Comparison of ENCODE assay signal across 19 cellular contexts in genomic region chr12:43740511-43741100, GRCh38. TPM values are rescaled to one million over a fixed set of nuclear protein-coding genes. Genes with fewer than 3 reads are reported as not detected.
DNase-seq lines count a peak whose midpoint lies in the region; ATAC-seq, FAIRE-seq and TF ChIP-seq lines count a peak whose summit lies in the region.
"Had no signal": no experiment of that assay in that cellular context is flagged by ENCODE, and none has a peak within 500 bp of the region (broad histone marks: within the 10 kb centered on the region; RNA-seq: fewer than 3 reads in every experiment).

No MANE protein-coding gene starts in this region.

- peaks cover 8% of the 10 kb centered on the region for H3K9me3 ChIP-seq in astrocyte (ENCODE audit: insufficient read depth, low read depth, low read length)
- H3K9me3 ChIP-seq: A549, transverse colon had no signal

- FAIRE-seq in astrocyte (lab: Jason Lieb, UNC) = no peak
- FAIRE-seq: A549, K562 had no signal

- no peak overlapping the region for H2AFZ ChIP-seq in astrocyte (ENCODE audit: low read depth, low read length)

- H3K36me3 Mint-ChIP-seq in astrocyte (ENCODE audit: low read depth, unreplicated experiment) = peaks cover 15% of the 10 kb centered on the region
- H3K36me3 Mint-ChIP-seq in T-cell = peaks cover 58% of the 10 kb centered on the region

- H3K27me3 ChIP-seq in astrocyte (ENCODE audit: insufficient read depth, low read length) = no peaks in the 10 kb centered on the region
- H3K27me3 ChIP-seq: transverse colon had no signal

- no peak overlapping the region for H3K4me3 Mint-ChIP-seq in astrocyte (ENCODE audit: unreplicated experiment)
- H3K4me3 Mint-ChIP-seq in T-cell = no peak overlapping the region
- H3K4me3 Mint-ChIP-seq: activated CD4-positive, alpha-beta memory T cell treated with anti-CD3 and anti-CD28 coated beads for 36 hours; immature natural killer cell had no signal

- no peaks in the 10 kb centered on the region for H4K20me1 ChIP-seq in astrocyte (ENCODE audit: insufficient read depth, low read length)

- no peak overlapping the region for H3K9ac ChIP-seq in astrocyte (ENCODE audit: low read length)

- peaks cover 32% of the 10 kb centered on the region for H3K4me1 ChIP-seq in astrocyte (ENCODE audit: insufficient read depth, low read length)
- H3K4me1 ChIP-seq: A549, transverse colon had no signal

- H3K9me3 Mint-ChIP-seq in astrocyte (ENCODE audit: unreplicated experiment) = peaks cover 6% of the 10 kb centered on the region
- H3K9me3 Mint-ChIP-seq in T-cell = no peaks in the 10 kb centered on the region
- H3K9me3 Mint-ChIP-seq: activated CD4-positive, alpha-beta memory T cell treated with anti-CD3 and anti-CD28 coated beads for 36 hours; immature natural killer cell had no signal

- ATAC-seq in GM19351 (IDR thresholded peaks at IDR 0.05; ENCODE audit: unreplicated experiment) = peak; percentile 79
- peak; percentile 88 for ATAC-seq in HG02885 (IDR thresholded peaks at IDR 0.05; ENCODE audit: poor library complexity, unreplicated experiment)
- ATAC-seq in T-cell (replicated peaks in 1 of 4) = no peak
- ATAC-seq: A549, K562 had no signal

- H3K4me3 ChIP-seq in astrocyte (ENCODE audit: insufficient read depth, low read depth, low read length) = no peak overlapping the region
- H3K4me3 ChIP-seq: A549, K562, transverse colon had no signal

- H3K27ac ChIP-seq in astrocyte (ENCODE audit: low read depth, low read length) = no peak overlapping the region
- H3K27ac ChIP-seq: A549, transverse colon had no signal

- H3K79me2 ChIP-seq in astrocyte (ENCODE audit: insufficient read depth, low read length) = no peaks in the 10 kb centered on the region

- no peak overlapping the region for H3K4me2 ChIP-seq in astrocyte (ENCODE audit: low read length)
- H3K4me2 ChIP-seq: A549 had no signal

- H3K27me3 Mint-ChIP-seq in astrocyte (ENCODE audit: low read depth, unreplicated experiment) (no peaks in the 10 kb centered on the region), T-cell (no peaks in the 10 kb centered on the region)
- H3K27me3 Mint-ChIP-seq: activated CD4-positive, alpha-beta memory T cell treated with anti-CD3 and anti-CD28 coated beads for 36 hours had no signal

- DNase-seq in AG20443 (ENCODE audit: low spot score) (peak; percentile 39), astrocyte (ENCODE audit: low read depth) (peak; percentile 36), NCI-H2227 treated with DMSO at 0.1 percent for 48 hours (lab: John Stamatoyannopoulos, UW) (no peak), NCI-H2227 (lab: John Stamatoyannopoulos, UW; ENCODE audit: unreplicated experiment) (no peak), T-cell (no peak)
- DNase-seq in stimulated activated CD4-positive, alpha-beta T cell treated with anti-CD3 and anti-CD28 coated beads, Interleukin-15, amount 100 ng/mL, for 24 hours = no peak
- DNase-seq: activated CD4-positive, alpha-beta memory T cell treated with anti-CD3 and anti-CD28 coated beads for 36 hours; aorta; Calu3; foreskin fibroblast; immature natural killer cell; NCI-H1930; SHP77; stimulated activated CD4-positive, alpha-beta T cell treated with anti-CD3 and anti-CD28 coated beads, Interleukin-1b, Interleukin-23, amount 100 ng/mL, for 48 hours; transverse colon had no signal

- peaks cover 24% of the 10 kb centered on the region for H3K36me3 ChIP-seq in astrocyte (ENCODE audit: insufficient read depth, low read length)

- TF ChIP-seq CTCF in astrocyte (IDR thresholded peaks at IDR 0.05; ENCODE audit: insufficient read depth, low read depth, low read length) = no peak

- POLR2A ChIA-PET in T-cell (lab: Charles Lee) = no interaction called here

- no peak overlapping the region for H3K27ac Mint-ChIP-seq in astrocyte (ENCODE audit: unreplicated experiment)
- no peak overlapping the region for H3K27ac Mint-ChIP-seq in T-cell
- H3K27ac Mint-ChIP-seq: activated CD4-positive, alpha-beta memory T cell treated with anti-CD3 and anti-CD28 coated beads for 36 hours; immature natural killer cell had no signal

- H3K4me1 Mint-ChIP-seq in astrocyte (ENCODE audit: low read depth, unreplicated experiment) (peaks cover 18% of the 10 kb centered on the region), T-cell (no peaks in the 10 kb centered on the region)
- H3K4me1 Mint-ChIP-seq: immature natural killer cell had no signal

- CTCF ChIA-PET in T-cell (lab: Charles Lee) = interaction anchor here in 1 of 2 donors (0.6 kb wide), 1 partner anchor 216 kb away, joined by 5 read pairs; no protein-coding TSS in a partner anchor

RNA-seq across cellular contexts. Expression of gene PUS7L, which starts 18.0 kb away (rescaled TPM):
- total RNA-seq in astrocyte (8.9 and 11.4 TPM in 2 replicates), T-cell (10 to 100 TPM; 17.5 to 24.9 (median 19.2) TPM)

RNA-seq across cellular contexts. Expression of gene IRAK4, which starts 18.1 kb away (rescaled TPM):
- total RNA-seq in astrocyte (8.3 and 9.9 TPM in 2 replicates), T-cell (10 to 100 TPM; 48.7 to 55.8 (median 49.8) TPM)

Comparison
In these comparisons a context has a peak if more than half of its experiments do, and no peak if none do; other contexts are left out.
1. DNase-seq: peak in AG20443 (single experiment) and astrocyte (single experiment); none in NCI-H2227 treated with DMSO at 0.1 percent for 48 hours (single experiment), NCI-H2227 (single experiment), T-cell (0 of 34) and stimulated activated CD4-positive, alpha-beta T cell treated with anti-CD3 and anti-CD28 coated beads, Interleukin-15, amount 100 ng/mL, for 24 hours (single experiment).
2. ATAC-seq: peak in GM19351 (single experiment) and HG02885 (single experiment); none in T-cell (0 of 4).